Comparison of ENCODE assay signal across 8 cellular contexts in genomic region chr6:13278184-13278583, GRCh38. TPM values are rescaled to one million over a fixed set of nuclear protein-coding genes. Genes with fewer than 3 reads are reported as not detected.
DNase-seq lines count a peak whose midpoint lies in the region; ATAC-seq, FAIRE-seq and TF ChIP-seq lines count a peak whose summit lies in the region.

No MANE protein-coding gene starts in this region.

- no peaks in the 10 kb centered on the region for H3K36me3 ChIP-seq in HEK293 (ENCODE audit: control insufficient read depth in 2 of 2, insufficient read depth in 1 of 2, low read length in 2 of 2)
- H3K36me3 ChIP-seq in WERI-Rb-1: no peaks in the 10 kb centered on the region
- no peaks in the 10 kb centered on the region for H3K36me3 ChIP-seq in mesendoderm (ENCODE audit: control insufficient read depth, insufficient read depth, low read length)

- no peak overlapping the region for H3K18ac ChIP-seq in mesendoderm (ENCODE audit: low read length)

- H2BK5ac ChIP-seq in mesendoderm (ENCODE audit: low read length): no peak overlapping the region

- H3K4me1 ChIP-seq in HEK293 (ENCODE audit: control insufficient read depth, insufficient read depth, low read length) (no peaks in the 10 kb centered on the region), mesendoderm (ENCODE audit: control insufficient read depth, low read depth, low read length) (no peaks in the 10 kb centered on the region)

- H3K4me2 ChIP-seq in mesendoderm (ENCODE audit: low read length): no peak overlapping the region

- peak; percentile 60 for TF ChIP-seq CTCF in HEK293 (tag by site-specific recombination; IDR thresholded peaks at IDR 0.05)
- TF ChIP-seq CTCF in WERI-Rb-1 (IDR thresholded peaks at IDR 0.05; ENCODE audit: low read depth, low read length): peak; percentile 99

- no peak overlapping the region for H3K56ac ChIP-seq in mesendoderm (ENCODE audit: low read length)

- no peak for TF ChIP-seq POLR2A in H54 (IDR thresholded peaks at IDR 0.05; ENCODE audit: low read depth, low read length)

- no peak for ATAC-seq in HG02852 (IDR thresholded peaks at IDR 0.05; ENCODE audit: unreplicated experiment)

- H3K27ac ChIP-seq in HEK293 (ENCODE audit: extremely low read depth, low read depth, low read length): no peak overlapping the region
- H3K27ac ChIP-seq in WERI-Rb-1: no peak overlapping the region
- H3K27ac ChIP-seq in mesendoderm (ENCODE audit: low read depth, low read length): no peak overlapping the region

- no peak overlapping the region for H4K8ac ChIP-seq in mesendoderm (ENCODE audit: low read depth, low read length)

- peak in 2 of 3 experiments; percentile 4 to 29 for DNase-seq in NCI-H1417 (lab: John Stamatoyannopoulos, UW)
- no peak for DNase-seq in NCI-H1417 treated with DMSO at 0.1 percent for 48 hours (lab: John Stamatoyannopoulos, UW)
- peak; percentile 77 for DNase-seq in WERI-Rb-1
- peak; percentile 57 for DNase-seq in mesendoderm
- no peak for DNase-seq in H54 (ENCODE audit: insufficient read length, low spot score)
- DNase-seq in NOMO-1 treated with dmso at 0.1 percent for 144 hours (lab: John Stamatoyannopoulos, UW; ENCODE audit: unreplicated experiment): no peak

- no peak for FAIRE-seq in H54 (lab: Jason Lieb, UNC)

- H2BK120ac ChIP-seq in mesendoderm (ENCODE audit: low read depth, low read length): no peak overlapping the region

- CTCF ChIA-PET in HEK293 (lab: Yijun Ruan, JAX): interaction anchor here (0.5 to 2.9 kb wide), 11 partner anchors 9 to 637 kb away, joined by 3 to 14 read pairs (median 4); no protein-coding TSS in a partner anchor

- no peak overlapping the region for H3K23ac ChIP-seq in mesendoderm (ENCODE audit: low read length)

- no peaks in the 10 kb centered on the region for H3K27me3 ChIP-seq in WERI-Rb-1 (ENCODE audit: insufficient read depth, low read depth, severe bottlenecking)
- no peaks in the 10 kb centered on the region for H3K27me3 ChIP-seq in mesendoderm (ENCODE audit: insufficient read depth, low read length, poor library complexity)

- H3K79me1 ChIP-seq in mesendoderm (ENCODE audit: low read length): no peaks in the 10 kb centered on the region

- no peak overlapping the region for H4K5ac ChIP-seq in mesendoderm (ENCODE audit: low read length)

- no peak overlapping the region for H3K4me3 ChIP-seq in HEK293 (ENCODE audit: low read depth, low read length)
- no peak overlapping the region for H3K4me3 ChIP-seq in WERI-Rb-1 (ENCODE audit: low read depth, low read length)
- H3K4me3 ChIP-seq in mesendoderm (ENCODE audit: low read length): no peak overlapping the region

- no peak overlapping the region for H2BK15ac ChIP-seq in mesendoderm (replicated peaks; ENCODE audit: low read depth)

- POLR2A ChIA-PET in HEK293 (lab: Yijun Ruan, JAX): no interaction called here

- H2AK5ac ChIP-seq in mesendoderm (ENCODE audit: low read length): no peak overlapping the region

- no CpG with 5 or more reads among the region's 5 CpGs for WGBS in mesendoderm (ENCODE audit: extremely low coverage, insufficient coverage, low lambda C conversion rate)

- H3K79me2 ChIP-seq in mesendoderm (ENCODE audit: control insufficient read depth, insufficient read depth, low read length): no peaks in the 10 kb centered on the region

- no peak overlapping the region for H3K9ac ChIP-seq in mesendoderm (ENCODE audit: low read length)

- no peak overlapping the region for H3K4ac ChIP-seq in mesendoderm (ENCODE audit: low read depth, low read length)

- H3K9me3 ChIP-seq in HEK293 (ENCODE audit: control insufficient read depth, insufficient read depth, low read depth, low read length): no peaks in the 10 kb centered on the region
- H3K9me3 ChIP-seq in WERI-Rb-1 (ENCODE audit: severe bottlenecking): no peaks in the 10 kb centered on the region

TF ChIP-seq in HEK293, 187 proteins besides CTCF, POLR2A, EP300 and RAD21:
- TF ChIP-seq ZBTB49 (tag by site-specific recombination; IDR thresholded peaks at IDR 0.05; ENCODE audit: low read depth): no peak
- no peak for TF ChIP-seq ZNF148 (tag by site-specific recombination; IDR thresholded peaks at IDR 0.05; ENCODE audit: borderline replicate concordance)
- no peak for TF ChIP-seq KLF16 (tag by site-specific recombination; IDR thresholded peaks at IDR 0.05)
- TF ChIP-seq ZNF654 (tag by site-specific recombination; IDR thresholded peaks at IDR 0.05; ENCODE audit: low read depth): peak; percentile 22; the same call in 1 of the 2 replicates

RNA-seq across cellular contexts. Expression of gene TBC1D7, which starts 50.2 kb away (rescaled TPM):
- 38.5 TPM for polyA plus RNA-seq in mesendoderm (2013, experiment 1 of 2)
- polyA plus RNA-seq in mesendoderm (2013, experiment 2 of 2): 40.5 TPM

Comparison
In these comparisons a context has a peak if more than half of its experiments do, and no peak if none do; other contexts are left out.
1. DNase-seq: peak in NCI-H1417 (2 of 3), WERI-Rb-1 (single experiment) and mesendoderm (single experiment); none in NCI-H1417 treated with DMSO at 0.1 percent for 48 hours (single experiment), H54 (single experiment) and NOMO-1 treated with dmso at 0.1 percent for 144 hours (single experiment).